24 cellular contexts compared by ENCODE assay signal in the genomic region with DNA sequence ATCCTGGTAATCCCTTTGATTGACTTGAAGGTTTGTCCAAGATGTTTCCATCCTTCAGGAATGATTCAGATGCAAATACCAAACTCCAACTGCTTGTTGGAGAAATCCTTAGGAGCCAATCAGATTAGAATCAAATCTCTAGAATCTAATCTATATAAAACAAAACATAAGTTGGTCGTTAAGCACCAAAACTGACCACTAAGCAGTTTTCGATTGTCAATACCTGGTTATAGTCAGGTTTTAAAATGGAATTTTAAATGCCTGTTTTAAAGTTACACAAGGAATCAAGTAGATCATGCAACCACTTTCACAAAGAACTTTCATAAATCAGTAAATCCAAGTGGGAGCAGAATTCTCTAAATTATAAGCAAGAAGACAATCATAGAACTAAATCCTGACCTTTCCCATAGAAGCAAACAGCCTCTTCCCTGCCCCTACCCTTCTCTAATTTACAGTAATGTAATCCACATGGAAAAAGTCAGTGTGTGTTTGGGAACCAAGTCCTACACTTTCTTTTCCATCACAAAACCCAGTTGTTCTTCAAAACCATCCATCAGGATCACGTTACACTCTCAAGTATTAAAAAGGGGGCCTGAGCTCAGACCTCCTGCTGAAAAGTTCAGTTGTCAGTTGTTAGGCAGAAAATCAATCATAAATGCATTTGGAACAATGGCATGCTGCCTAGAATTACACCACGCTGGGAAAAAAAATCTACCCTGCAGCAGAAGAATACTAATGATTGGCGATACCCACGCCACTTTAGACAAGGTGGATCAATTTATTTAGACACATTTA.
DNase-seq lines count a peak whose midpoint lies in the region; ATAC-seq and TF ChIP-seq lines count a peak whose summit lies in the region.
"Had no signal": no experiment of that assay in that cellular context is flagged by ENCODE, and none has a peak within 500 bp of the region (broad histone marks: within the 10 kb centered on the region; RNA-seq: fewer than 3 reads in every experiment).

No MANE protein-coding gene starts in this region.

- H3K36me3 Mint-ChIP-seq in brain = no peaks in the 10 kb centered on the region
- peaks cover 2% of the 10 kb centered on the region for H3K36me3 Mint-ChIP-seq in progenitor cell of endocrine pancreas (ENCODE audit: insufficient read depth)
- no peaks in the 10 kb centered on the region for H3K36me3 Mint-ChIP-seq in T-helper 17 cell (ENCODE audit: low read depth)
- H3K36me3 Mint-ChIP-seq: naive thymus-derived CD8-positive, alpha-beta T cell had no signal

- no peak overlapping the region for H3K4me3 ChIP-seq in HUES6 (ENCODE audit: low read depth, low read length)
- H3K4me3 ChIP-seq: BLaER1, breast epithelium, K562, Peyer's patch, skin epidermis, tibial nerve had no signal

- no peaks in the 10 kb centered on the region for H3K27me3 ChIP-seq in HUES6 (ENCODE audit: control insufficient read depth, insufficient read depth, low read length)
- H3K27me3 ChIP-seq: BLaER1, breast epithelium, Peyer's patch, tibial nerve had no signal

- no peaks in the 10 kb centered on the region; the same call in 1 of the 2 replicates for H3K9me3 ChIP-seq in HUES6 (ENCODE audit: control insufficient read depth, insufficient read depth, low read depth, low read length)
- H3K9me3 ChIP-seq in T-helper 17 cell (ENCODE audit: control insufficient read depth, low read length, poor library complexity, severe bottlenecking) = no peaks in the 10 kb centered on the region
- H3K9me3 ChIP-seq: BLaER1, breast epithelium, Peyer's patch had no signal

- H3K27ac Mint-ChIP-seq in brain (peak overlapping the region in 3 of 5 experiments; percentile 22 to 64 (median 42)), progenitor cell of endocrine pancreas (peak overlapping the region; percentile 17), T-helper 17 cell (no peak overlapping the region)
- H3K27ac Mint-ChIP-seq: activated CD4-positive, alpha-beta T cell treated with anti-CD3 and anti-CD28 coated beads, Interleukin-2, amount 10 ng/mL, durations not matched to agents 24 days and 14 days; activated naive CD8-positive, alpha-beta T cell treated with anti-CD3 and anti-CD28 coated beads, Interleukin-2, amount 50 U/mL, for 24 hours; activated T-helper 2 cell treated with anti-CD3 and anti-CD28 coated beads, Interferon-gamma antibody, Interleukin-2, Interleukin-4, amounts not matched to agents 10 μg/mL and 5 μg/mL and 100 μg/mL, durations not matched to agents 14 hours and 24 hours and 36 hours; dendritic cell treated with granulocyte-macrophage colony-stimulating factor and Interleukin-4, amounts not matched to agents 40 ng/mL and 50 ng/mL, for 4 days; naive thymus-derived CD8-positive, alpha-beta T cell; stimulated activated naive CD8-positive, alpha-beta T cell treated with anti-CD3 and anti-CD28 coated beads, Interleukin-15, Interleukin-2, amounts not matched to agents 100 ng/mL and 50 ng/mL, for 24 hours had no signal

- DNase-seq in NCI-H2107 treated with DMSO at 0.1 percent for 48 hours (lab: John Stamatoyannopoulos, UW; ENCODE audit: unreplicated experiment) (peak; percentile 32), progenitor cell of endocrine pancreas (ENCODE audit: low spot score, unreplicated experiment) (no peak), Ammon's horn (ENCODE audit: low spot score) (no peak), NCI-H1694 treated with DMSO at 0.1 percent for 48 hours (lab: John Stamatoyannopoulos, UW) (no peak), T-helper 17 cell (no peak)
- DNase-seq: activated CD4-positive, alpha-beta T cell treated with anti-CD3 and anti-CD28 coated beads, Interleukin-2, amount 10 ng/mL, durations not matched to agents 24 days and 14 days; activated naive CD8-positive, alpha-beta T cell treated with anti-CD3 and anti-CD28 coated beads, Interleukin-2, amount 50 U/mL, for 24 hours; foreskin melanocyte; hypothalamus; mesenchymal stem cell; naive thymus-derived CD8-positive, alpha-beta T cell; Peyer's patch; posterior cingulate gyrus; stimulated activated CD4-positive, alpha-beta T cell treated with anti-CD3 and anti-CD28 coated beads, Interleukin-2, amount 100 ng/mL, for 48 hours had no signal

- H3K36me3 ChIP-seq in HUES6 (ENCODE audit: control insufficient read depth, insufficient read depth, low read length) = no peaks in the 10 kb centered on the region
- H3K36me3 ChIP-seq: BLaER1, breast epithelium, Peyer's patch, tibial nerve had no signal

- no peaks in the 10 kb centered on the region for H3K27me3 Mint-ChIP-seq in brain
- no peaks in the 10 kb centered on the region for H3K27me3 Mint-ChIP-seq in progenitor cell of endocrine pancreas
- no peaks in the 10 kb centered on the region for H3K27me3 Mint-ChIP-seq in T-helper 17 cell
- H3K27me3 Mint-ChIP-seq: activated CD4-positive, alpha-beta T cell treated with anti-CD3 and anti-CD28 coated beads, Interleukin-2, amount 10 ng/mL, durations not matched to agents 24 days and 14 days; activated naive CD8-positive, alpha-beta T cell treated with anti-CD3 and anti-CD28 coated beads, Interleukin-2, amount 50 U/mL, for 24 hours; dendritic cell treated with granulocyte-macrophage colony-stimulating factor and Interleukin-4, amounts not matched to agents 40 ng/mL and 50 ng/mL, for 4 days; naive thymus-derived CD8-positive, alpha-beta T cell; stimulated activated naive CD8-positive, alpha-beta T cell treated with anti-CD3 and anti-CD28 coated beads, Interleukin-15, Interleukin-2, amounts not matched to agents 100 ng/mL and 50 ng/mL, for 24 hours had no signal

- TF ChIP-seq CTCF in brain (conservative IDR thresholded peaks at IDR 0.05) (no peak), progenitor cell of endocrine pancreas (IDR thresholded peaks at IDR 0.05; ENCODE audit: unreplicated experiment) (no peak)

- ATAC-seq in T-helper 17 cell = no peak
- ATAC-seq: activated naive CD8-positive, alpha-beta T cell treated with anti-CD3 and anti-CD28 coated beads, Interleukin-2, amount 50 U/mL, for 24 hours; K562; naive thymus-derived CD8-positive, alpha-beta T cell had no signal

- no peak overlapping the region for H3K9ac ChIP-seq in HUES6 (ENCODE audit: low read length)
- H3K9ac ChIP-seq: BLaER1 had no signal

- H3K4me1 ChIP-seq in HUES6 (ENCODE audit: control insufficient read depth, insufficient read depth, low read length) = peaks cover 21% of the 10 kb centered on the region; the same call in 1 of the 2 replicates
- H3K4me1 ChIP-seq: BLaER1, breast epithelium, Peyer's patch, tibial nerve had no signal

- peak overlapping the region; percentile 48; the same call in 1 of the 2 replicates for H3K27ac ChIP-seq in HUES6 (ENCODE audit: low read depth, low read length)
- H3K27ac ChIP-seq: BLaER1, breast epithelium, Peyer's patch, skin epidermis, tibial nerve had no signal

- H3K9me3 Mint-ChIP-seq in brain = peaks cover 8 to 14% (median 10%) of the 10 kb centered on the region in 5 experiments
- peaks cover 8% of the 10 kb centered on the region for H3K9me3 Mint-ChIP-seq in progenitor cell of endocrine pancreas (ENCODE audit: low read depth)

- H3K4me1 Mint-ChIP-seq in brain (peaks cover 18% of the 10 kb centered on the region), progenitor cell of endocrine pancreas (ENCODE audit: low read depth) (peaks cover 14% of the 10 kb centered on the region), T-helper 17 cell (no peaks in the 10 kb centered on the region)
- H3K4me1 Mint-ChIP-seq: activated CD4-positive, alpha-beta T cell treated with anti-CD3 and anti-CD28 coated beads, Interleukin-2, amount 10 ng/mL, durations not matched to agents 24 days and 14 days; activated naive CD8-positive, alpha-beta T cell treated with anti-CD3 and anti-CD28 coated beads, Interleukin-2, amount 50 U/mL, for 24 hours; naive thymus-derived CD8-positive, alpha-beta T cell had no signal

- H3K4me3 Mint-ChIP-seq in brain = peak overlapping the region in 1 of 5 experiments; percentile 45
- no peak overlapping the region for H3K4me3 Mint-ChIP-seq in progenitor cell of endocrine pancreas (ENCODE audit: low read depth)
- H3K4me3 Mint-ChIP-seq in T-helper 17 cell = no peak overlapping the region
- H3K4me3 Mint-ChIP-seq: activated CD4-positive, alpha-beta T cell treated with anti-CD3 and anti-CD28 coated beads, Interleukin-2, amount 10 ng/mL, durations not matched to agents 24 days and 14 days; activated naive CD8-positive, alpha-beta T cell treated with anti-CD3 and anti-CD28 coated beads, Interleukin-2, amount 50 U/mL, for 24 hours; dendritic cell treated with granulocyte-macrophage colony-stimulating factor and Interleukin-4, amounts not matched to agents 40 ng/mL and 50 ng/mL, for 4 days; naive thymus-derived CD8-positive, alpha-beta T cell; stimulated activated naive CD8-positive, alpha-beta T cell treated with anti-CD3 and anti-CD28 coated beads, Interleukin-15, Interleukin-2, amounts not matched to agents 100 ng/mL and 50 ng/mL, for 24 hours had no signal
